27 cellular contexts compared by ENCODE assay signal in genomic region chrX:153761863-153762262, GRCh38. TPM values are rescaled to one million over a fixed set of nuclear protein-coding genes. Genes with fewer than 3 reads are reported as not detected.
"Had no signal": no experiment of that assay in that cellular context is flagged by ENCODE, and none has a peak within 500 bp of the region (broad histone marks: within the 10 kb centered on the region; RNA-seq: fewer than 3 reads in every experiment).

No MANE protein-coding gene starts in this region.

- H3K4me3 Mint-ChIP-seq: activated CD4-positive, alpha-beta T cell treated with anti-CD3 and anti-CD28 coated beads, Interleukin-2, amount 10 ng/mL, durations not matched to agents 7 days and 5 days; activated CD8-positive, alpha-beta T cell treated with anti-CD3 and anti-CD28 coated beads for 36 hours; activated naive CD8-positive, alpha-beta T cell; nephron; stimulated activated naive B cell treated with anti-CD40 and anti-IgM and Interleukin-4, amounts not matched to agents 10 μg/mL and 1 μg/mL and 100 μg/mL, for 72 hours had no signal

- H3K27me3 Mint-ChIP-seq: activated CD8-positive, alpha-beta T cell treated with anti-CD3 and anti-CD28 coated beads for 36 hours; activated naive CD8-positive, alpha-beta T cell had no signal

- H3K9me3 ChIP-seq: colonic mucosa, gastroesophageal sphincter, neutrophil, ovary, right lobe of liver, suprapubic skin had no signal

- DNase-seq: activated CD4-positive, alpha-beta T cell treated with anti-CD3 and anti-CD28 coated beads, Interleukin-2, amount 10 ng/mL, durations not matched to agents 7 days and 5 days; activated CD4-positive, CD25-positive, alpha-beta regulatory T cell treated with anti-CD3 and anti-CD28 coated beads, Interleukin-2, amount 50 U/mL, for 72 hours; activated CD8-positive, alpha-beta T cell treated with anti-CD3 and anti-CD28 coated beads for 36 hours; activated naive CD4-positive, alpha-beta T cell treated with Interleukin-2 at 50 U/mL for 16 hours; anterior cingulate cortex; colonic mucosa; effector memory CD4-positive, alpha-beta T cell; erythroblast; left cardiac atrium; left ventricle myocardium superior; stimulated activated CD4-positive, alpha-beta T cell treated with anti-CD3 and anti-CD28 coated beads, Interleukin-15, amount 100 ng/mL, for 24 hours; stimulated activated CD4-positive, alpha-beta T cell treated with anti-CD3 and anti-CD28 coated beads, Interleukin-2, amount 100 ng/mL, for 24 hours; stimulated activated naive B cell treated with anti-CD40 and anti-IgM and Interleukin-4, amounts not matched to agents 10 μg/mL and 1 μg/mL and 100 μg/mL, for 72 hours; T-helper 1 cell had no signal

- H3K27ac Mint-ChIP-seq: activated CD4-positive, alpha-beta T cell treated with anti-CD3 and anti-CD28 coated beads, Interleukin-2, amount 10 ng/mL, durations not matched to agents 7 days and 5 days; activated CD8-positive, alpha-beta T cell treated with anti-CD3 and anti-CD28 coated beads for 36 hours; activated naive CD8-positive, alpha-beta T cell; activated T-helper 2 cell treated with anti-CD3 and anti-CD28 coated beads, Interferon-gamma antibody, Interleukin-2, Interleukin-4, amounts not matched to agents 10 μg/mL and 5 μg/mL and 100 μg/mL, durations not matched to agents 14 hours and 24 hours and 36 hours; nephron; progenitor cell of endocrine pancreas; stimulated activated naive B cell treated with anti-CD40 and anti-IgM and Interleukin-4, amounts not matched to agents 10 μg/mL and 1 μg/mL and 100 μg/mL, for 72 hours had no signal

- H3K9me3 Mint-ChIP-seq: activated CD4-positive, alpha-beta T cell treated with anti-CD3 and anti-CD28 coated beads, Interleukin-2, amount 10 ng/mL, durations not matched to agents 7 days and 5 days; activated CD8-positive, alpha-beta T cell treated with anti-CD3 and anti-CD28 coated beads for 36 hours; activated T-helper 2 cell treated with anti-CD3 and anti-CD28 coated beads, Interferon-gamma antibody, Interleukin-2, Interleukin-4, amounts not matched to agents 10 μg/mL and 5 μg/mL and 100 μg/mL, durations not matched to agents 14 hours and 24 hours and 36 hours; stimulated activated naive B cell treated with anti-CD40 and anti-IgM and Interleukin-4, amounts not matched to agents 10 μg/mL and 1 μg/mL and 100 μg/mL, for 72 hours had no signal

- H3K4me2 ChIP-seq: hepatocyte, smooth muscle cell had no signal

- H3K79me2 ChIP-seq: hepatocyte had no signal

- H3K27ac ChIP-seq: colonic mucosa, dorsolateral prefrontal cortex, gastroesophageal sphincter, hepatocyte, neutrophil, ovary, right lobe of liver, suprapubic skin, tibial nerve had no signal

- H3K36me3 Mint-ChIP-seq: activated naive CD8-positive, alpha-beta T cell; stimulated activated naive B cell treated with anti-CD40 and anti-IgM and Interleukin-4, amounts not matched to agents 10 μg/mL and 1 μg/mL and 100 μg/mL, for 72 hours had no signal

- ATAC-seq: activated CD8-positive, alpha-beta T cell treated with anti-CD3 and anti-CD28 coated beads for 36 hours; gastroesophageal sphincter; left cardiac atrium; left ventricle myocardium superior; right lobe of liver; stimulated activated naive B cell treated with anti-CD40 and anti-IgM and Interleukin-4, amounts not matched to agents 10 μg/mL and 1 μg/mL and 100 μg/mL, for 72 hours had no signal

- H3K27me3 ChIP-seq: colonic mucosa, gastroesophageal sphincter, hepatocyte, ovary, right lobe of liver, suprapubic skin, tibial nerve had no signal

- H3K4me3 ChIP-seq: colonic mucosa, dorsolateral prefrontal cortex, gastroesophageal sphincter, hepatocyte, ovary, right lobe of liver, smooth muscle cell, suprapubic skin, tibial nerve had no signal

- H3K36me3 ChIP-seq: colonic mucosa, gastroesophageal sphincter, neutrophil, ovary, right lobe of liver, suprapubic skin, tibial nerve had no signal

- H3K4me1 ChIP-seq: colonic mucosa, right lobe of liver had no signal

RNA-seq across cellular contexts. Expression of gene SRPK3, which starts 19.0 kb away (rescaled TPM):
- total RNA-seq: activated CD4-positive, alpha-beta T cell treated with anti-CD3 and anti-CD28 coated beads, Interleukin-2, amount 10 ng/mL, durations not matched to agents 7 days and 5 days; activated T-helper 2 cell treated with anti-CD3 and anti-CD28 coated beads, Interferon-gamma antibody, Interleukin-2, Interleukin-4, amounts not matched to agents 10 μg/mL and 5 μg/mL and 100 μg/mL, durations not matched to agents 14 hours and 24 hours and 36 hours; progenitor cell of endocrine pancreas; right lobe of liver; smooth muscle cell had no signal
